ENCODE assay signal across 15 cellular contexts in genomic region chr1:177927021-177927596, GRCh38. TPM values are rescaled to one million over a fixed set of nuclear protein-coding genes. Genes with fewer than 3 reads are reported as not detected.
DNase-seq lines count a peak whose midpoint lies in the region; ATAC-seq and TF ChIP-seq lines count a peak whose summit lies in the region.
"Had no signal": no experiment of that assay in that cellular context is flagged by ENCODE, and none has a peak within 500 bp of the region (broad histone marks: within the 10 kb centered on the region; RNA-seq: fewer than 3 reads in every experiment).

No MANE protein-coding gene starts in this region.

- DNase-seq in AG04449 (ENCODE audit: low read depth, low spot score) (peak; percentile 77), IMR-90 (peak; percentile 97), dedifferentiated amniotic fluid mesenchymal stem cell (ENCODE audit: extremely low spot score) (peak; percentile 44), mesenchymal stem cell (peak; percentile 71), NCI-H1417 treated with DMSO at 0.1 percent for 48 hours (lab: John Stamatoyannopoulos, UW) (no peak)
- no peak for DNase-seq in stimulated activated naive B cell treated with anti-CD40 and anti-IgM and Interleukin-4, amounts not matched to agents 10 μg/mL and 1 μg/mL and 100 μg/mL, for 72 hours
- no peak for DNase-seq in activated CD8-positive, alpha-beta T cell treated with anti-CD3 and anti-CD28 coated beads, Interleukin-2, amount 10 ng/mL, durations not matched to agents 7 days and 5 days
- DNase-seq in activated CD8-positive, alpha-beta memory T cell treated with anti-CD3 and anti-CD28 coated beads, Interleukin-2, amount 10 ng/mL, durations not matched to agents 7 days and 5 days: no peak
- DNase-seq: activated effector memory CD4-positive, alpha-beta T cell treated with Interleukin-2 at 50 U/mL for 16 hours; cortex of kidney; NCI-H1105 treated with DMSO at 0.1 percent for 48 hours; NCI-H69; thyroid gland had no signal

- peak overlapping the region; percentile 79 for H4K5ac ChIP-seq in IMR-90 (ENCODE audit: low read depth, low read length)

- H3K36me3 ChIP-seq in IMR-90 (ENCODE audit: control insufficient read depth, insufficient read depth, low read length) (no peaks in the 10 kb centered on the region), mesenchymal stem cell (ENCODE audit: control insufficient read depth in 1 of 2, insufficient read depth in 2 of 2, low read depth in 1 of 2, low read length in 2 of 2) (peaks cover 8 to 34% of the 10 kb centered on the region in 2 experiments)
- H3K36me3 ChIP-seq: BLaER1 had no signal

- peak; percentile 87 for ATAC-seq in IMR-90 (ENCODE audit: low read depth)
- ATAC-seq in stimulated activated naive B cell treated with anti-CD40 and anti-IgM and Interleukin-4, amounts not matched to agents 10 μg/mL and 1 μg/mL and 100 μg/mL, for 72 hours (replicated peaks): no peak
- no peak for ATAC-seq in activated CD8-positive, alpha-beta T cell treated with anti-CD3 and anti-CD28 coated beads, Interleukin-2, amount 10 ng/mL, durations not matched to agents 7 days and 5 days
- ATAC-seq in activated CD8-positive, alpha-beta memory T cell treated with anti-CD3 and anti-CD28 coated beads, Interleukin-2, amount 10 ng/mL, durations not matched to agents 7 days and 5 days: no peak

- no peaks in the 10 kb centered on the region for H3K36me3 Mint-ChIP-seq in stimulated activated naive B cell treated with anti-CD40 and anti-IgM and Interleukin-4, amounts not matched to agents 10 μg/mL and 1 μg/mL and 100 μg/mL, for 72 hours
- no peaks in the 10 kb centered on the region for H3K36me3 Mint-ChIP-seq in activated CD8-positive, alpha-beta T cell treated with anti-CD3 and anti-CD28 coated beads, Interleukin-2, amount 10 ng/mL, durations not matched to agents 7 days and 5 days (ENCODE audit: low read depth)
- H3K36me3 Mint-ChIP-seq in activated CD8-positive, alpha-beta memory T cell treated with anti-CD3 and anti-CD28 coated beads, Interleukin-2, amount 10 ng/mL, durations not matched to agents 7 days and 5 days: no peaks in the 10 kb centered on the region

- no peaks in the 10 kb centered on the region for H3K27me3 ChIP-seq in IMR-90 (ENCODE audit: control insufficient read depth, insufficient read depth, low read length)
- H3K27me3 ChIP-seq in mesenchymal stem cell (ENCODE audit: control insufficient read depth in 1 of 2, insufficient read depth in 1 of 2, low read length in 2 of 2): no peaks in the 10 kb centered on the region
- H3K27me3 ChIP-seq: BLaER1, thyroid gland had no signal

- H2AFZ ChIP-seq in IMR-90 (replicated peaks; ENCODE audit: low read length, poor library complexity) (peak overlapping the region; percentile 79), mesenchymal stem cell (ENCODE audit: low read depth, low read length) (no peak overlapping the region)

- peak overlapping the region; percentile 73 for H3K27ac ChIP-seq in IMR-90 (ENCODE audit: insufficient read depth, low read length)
- H3K27ac ChIP-seq in mesenchymal stem cell (ENCODE audit: low read length, poor library complexity, severe bottlenecking): peak overlapping the region; percentile 77
- H3K27ac ChIP-seq: BLaER1, SK-N-MC, thyroid gland had no signal

- CTCF ChIA-PET in AG04449 (lab: Yijun Ruan, JAX): interaction anchor here (1.0 to 7.2 kb wide), 4 partner anchors 11 to 53 kb away, joined by 3 to 59 read pairs (median 27); no protein-coding TSS in a partner anchor
- CTCF ChIA-PET in IMR-90 (lab: Yijun Ruan, JAX): interaction anchor here (0.9 to 1.4 kb wide), 4 partner anchors 13 to 1029 kb away, joined by 4 to 6 read pairs (median 6); no protein-coding TSS in a partner anchor
- CTCF ChIA-PET in activated CD8-positive, alpha-beta T cell treated with anti-CD3 and anti-CD28 coated beads, Interleukin-2, amount 10 ng/mL, durations not matched to agents 7 days and 5 days (lab: Charles Lee): no interaction called here
- CTCF ChIA-PET in activated CD8-positive, alpha-beta memory T cell treated with anti-CD3 and anti-CD28 coated beads, Interleukin-2, amount 10 ng/mL, durations not matched to agents 7 days and 5 days (lab: Charles Lee): no interaction called here

- peak overlapping the region; percentile 98 for H2BK20ac ChIP-seq in IMR-90 (ENCODE audit: low read depth, low read length)

- H3K4me1 Mint-ChIP-seq in stimulated activated naive B cell treated with anti-CD40 and anti-IgM and Interleukin-4, amounts not matched to agents 10 μg/mL and 1 μg/mL and 100 μg/mL, for 72 hours: peaks cover 0 to 5% of the 10 kb centered on the region in 2 donors
- no peaks in the 10 kb centered on the region for H3K4me1 Mint-ChIP-seq in activated CD8-positive, alpha-beta T cell treated with anti-CD3 and anti-CD28 coated beads, Interleukin-2, amount 10 ng/mL, durations not matched to agents 7 days and 5 days (ENCODE audit: low read depth)
- H3K4me1 Mint-ChIP-seq in activated CD8-positive, alpha-beta memory T cell treated with anti-CD3 and anti-CD28 coated beads, Interleukin-2, amount 10 ng/mL, durations not matched to agents 7 days and 5 days: no peaks in the 10 kb centered on the region

- no TSS peak for BruUV-seq in IMR-90 (replicated peaks; lab: Mats Ljungman, UMichigan)

- peak overlapping the region; percentile 79 for H2AK9ac ChIP-seq in IMR-90 (replicated peaks; ENCODE audit: low read depth, low read length, poor library complexity)

- H3K9me3 Mint-ChIP-seq in stimulated activated naive B cell treated with anti-CD40 and anti-IgM and Interleukin-4, amounts not matched to agents 10 μg/mL and 1 μg/mL and 100 μg/mL, for 72 hours: no peaks in the 10 kb centered on the region
- no peaks in the 10 kb centered on the region for H3K9me3 Mint-ChIP-seq in activated CD8-positive, alpha-beta T cell treated with anti-CD3 and anti-CD28 coated beads, Interleukin-2, amount 10 ng/mL, durations not matched to agents 7 days and 5 days (ENCODE audit: insufficient read depth)
- H3K9me3 Mint-ChIP-seq in activated CD8-positive, alpha-beta memory T cell treated with anti-CD3 and anti-CD28 coated beads, Interleukin-2, amount 10 ng/mL, durations not matched to agents 7 days and 5 days (ENCODE audit: low read depth): no peaks in the 10 kb centered on the region

- H2AK5ac ChIP-seq in IMR-90 (ENCODE audit: low read depth, low read length) (peak overlapping the region; percentile 80), mesenchymal stem cell (ENCODE audit: low read length, severe bottlenecking) (peak overlapping the region; percentile 85)

- no peaks in the 10 kb centered on the region for H4K20me1 ChIP-seq in IMR-90 (ENCODE audit: insufficient read depth, low read length)
- H4K20me1 ChIP-seq: BLaER1 had no signal

- intact Hi-C loops in IMR-90 (cut with micrococcal nuclease): loop anchor here (5.0 kb wide), 2 partner anchors 55 to 720 kb away; no protein-coding TSS in a partner anchor

- H2BK120ac ChIP-seq in IMR-90 (ENCODE audit: low read depth, low read length) (peak overlapping the region; percentile 99), mesenchymal stem cell (ENCODE audit: low read depth, low read length) (no peak overlapping the region)

- H3K27ac Mint-ChIP-seq in stimulated activated naive B cell treated with anti-CD40 and anti-IgM and Interleukin-4, amounts not matched to agents 10 μg/mL and 1 μg/mL and 100 μg/mL, for 72 hours: no peak overlapping the region
- H3K27ac Mint-ChIP-seq in activated CD8-positive, alpha-beta T cell treated with anti-CD3 and anti-CD28 coated beads, Interleukin-2, amount 10 ng/mL, durations not matched to agents 7 days and 5 days: no peak overlapping the region
- no peak overlapping the region for H3K27ac Mint-ChIP-seq in activated CD8-positive, alpha-beta memory T cell treated with anti-CD3 and anti-CD28 coated beads, Interleukin-2, amount 10 ng/mL, durations not matched to agents 7 days and 5 days

- peak overlapping the region; percentile 88 for H3K23ac ChIP-seq in IMR-90 (ENCODE audit: low read depth, low read length)
- H3K23ac ChIP-seq in mesenchymal stem cell (ENCODE audit: low read length in 2 of 2): no peak overlapping the region

- peaks cover 4% of the 10 kb centered on the region; the same call in 1 of the 2 replicates for H3K9me1 ChIP-seq in IMR-90 (ENCODE audit: insufficient read depth, low read length)

- peak overlapping the region; percentile 94 for H3K14ac ChIP-seq in IMR-90 (replicated peaks; ENCODE audit: low read depth, low read length)
- H3K14ac ChIP-seq in mesenchymal stem cell (ENCODE audit: low read length in 2 of 2): no peak overlapping the region

- POLR2A ChIA-PET in AG04449 (lab: Yijun Ruan, JAX) (interaction anchor here (1.0 kb wide), 1 partner anchor 54 kb away, joined by 3 read pairs; no protein-coding TSS in a partner anchor), IMR-90 (lab: Charles Lee; ENCODE audit: unreplicated experiment) (no interaction called here)
- POLR2A ChIA-PET in activated CD8-positive, alpha-beta T cell treated with anti-CD3 and anti-CD28 coated beads, Interleukin-2, amount 10 ng/mL, durations not matched to agents 7 days and 5 days (lab: Charles Lee): no interaction called here

- H3K4me3 Mint-ChIP-seq in stimulated activated naive B cell treated with anti-CD40 and anti-IgM and Interleukin-4, amounts not matched to agents 10 μg/mL and 1 μg/mL and 100 μg/mL, for 72 hours: no peak overlapping the region
- no peak overlapping the region for H3K4me3 Mint-ChIP-seq in activated CD8-positive, alpha-beta T cell treated with anti-CD3 and anti-CD28 coated beads, Interleukin-2, amount 10 ng/mL, durations not matched to agents 7 days and 5 days
- no peak overlapping the region for H3K4me3 Mint-ChIP-seq in activated CD8-positive, alpha-beta memory T cell treated with anti-CD3 and anti-CD28 coated beads, Interleukin-2, amount 10 ng/mL, durations not matched to agents 7 days and 5 days

- H3K56ac ChIP-seq in IMR-90 (ENCODE audit: extremely low read depth, insufficient read depth, low read length): peak overlapping the region; percentile 78

- H2BK5ac ChIP-seq in IMR-90 (ENCODE audit: low read depth, low read length, poor library complexity, severe bottlenecking) (peak overlapping the region; percentile 100), mesenchymal stem cell (ENCODE audit: low read depth, low read length, poor library complexity, severe bottlenecking) (no peak overlapping the region)

- H3K4ac ChIP-seq in IMR-90 (ENCODE audit: low read depth, low read length) (peak overlapping the region; percentile 95), mesenchymal stem cell (ENCODE audit: low read depth in 1 of 2, low read length in 2 of 2) (no peak overlapping the region)

- H3K4me1 ChIP-seq in IMR-90 (ENCODE audit: control insufficient read depth, insufficient read depth, low read length): peaks cover 20% of the 10 kb centered on the region
- peaks cover 7% of the 10 kb centered on the region for H3K4me1 ChIP-seq in mesenchymal stem cell (ENCODE audit: control insufficient read depth, insufficient read depth, low read depth, low read length)
- H3K4me1 ChIP-seq: BLaER1, thyroid gland had no signal

- H4K91ac ChIP-seq in IMR-90 (ENCODE audit: insufficient read depth, low read depth, low read length): peak overlapping the region; percentile 97
- H4K91ac ChIP-seq in mesenchymal stem cell (ENCODE audit: low read length): no peak overlapping the region

- peak overlapping the region in 1 of 2 experiments; percentile 38 for H2BK12ac ChIP-seq in mesenchymal stem cell (ENCODE audit: low read length in 2 of 2)

- TF ChIP-seq POLR2A in IMR-90 (IDR thresholded peaks at IDR 0.05; ENCODE audit: low read depth, low read length): no peak

- WGBS in IMR-90 (ENCODE audit: extremely low coverage in 2 of 2, insufficient read length in 1 of 2), 2 experiments: 0% methylated on average over 1 of the region's 5 CpGs; no CpG with 5 or more reads in 1 of the 2 experiments
- WGBS in mesenchymal stem cell: 0% methylated on average over 4 of the region's 5 CpGs

- H3K18ac ChIP-seq in IMR-90 (ENCODE audit: low read depth, low read length): peak overlapping the region; percentile 90
- peak overlapping the region in 1 of 2 experiments; percentile 31 for H3K18ac ChIP-seq in mesenchymal stem cell (ENCODE audit: low read depth in 1 of 2, low read length in 2 of 2)

- H2BK15ac ChIP-seq in IMR-90 (ENCODE audit: low read depth, low read length) (peak overlapping the region; percentile 35; the same call in 2 of the 3 replicates), mesenchymal stem cell (ENCODE audit: low read depth, poor library complexity, severe bottlenecking) (no peak overlapping the region)

- TF ChIP-seq CTCF in AG04449 (IDR thresholded peaks at IDR 0.05; ENCODE audit: insufficient read depth, low read length, missing control alignments) (no peak), IMR-90 (conservative IDR thresholded peaks at IDR 0.05; ENCODE audit: low read depth, low read length) (no peak)

- in situ Hi-C loops in IMR-90 (cut with MboI; ENCODE audit: low sequenced_read_pairs): no loop called here

- no peak for TF ChIP-seq RAD21 in IMR-90 (IDR thresholded peaks at IDR 0.05; ENCODE audit: low read length)

- H3K27me3 Mint-ChIP-seq in stimulated activated naive B cell treated with anti-CD40 and anti-IgM and Interleukin-4, amounts not matched to agents 10 μg/mL and 1 μg/mL and 100 μg/mL, for 72 hours: no peaks in the 10 kb centered on the region
- H3K27me3 Mint-ChIP-seq in activated CD8-positive, alpha-beta T cell treated with anti-CD3 and anti-CD28 coated beads, Interleukin-2, amount 10 ng/mL, durations not matched to agents 7 days and 5 days (ENCODE audit: low read depth): no peaks in the 10 kb centered on the region
- H3K27me3 Mint-ChIP-seq in activated CD8-positive, alpha-beta memory T cell treated with anti-CD3 and anti-CD28 coated beads, Interleukin-2, amount 10 ng/mL, durations not matched to agents 7 days and 5 days: no peaks in the 10 kb centered on the region

- H3K9ac ChIP-seq in IMR-90 (ENCODE audit: low read depth, low read length) (peak overlapping the region; percentile 0; the same call in 1 of the 2 replicates), mesenchymal stem cell (ENCODE audit: low read length) (peak overlapping the region; percentile 40)
- H3K9ac ChIP-seq: BLaER1 had no signal

- H3K79me1 ChIP-seq in IMR-90 (ENCODE audit: low read depth in 1 of 2, low read length in 2 of 2) (no peaks in the 10 kb centered on the region), mesenchymal stem cell (replicated peaks; ENCODE audit: low read length, poor library complexity, severe bottlenecking) (no peaks in the 10 kb centered on the region)

- no peak overlapping the region for H3K4me3 ChIP-seq in AG04449 (ENCODE audit: low read depth, low read length)
- no peak overlapping the region for H3K4me3 ChIP-seq in IMR-90 (ENCODE audit: insufficient read depth, low read depth, low read length)
- H3K4me3 ChIP-seq in mesenchymal stem cell (ENCODE audit: insufficient read depth in 1 of 2, low read depth in 1 of 2, low read length in 2 of 2): no peak overlapping the region
- H3K4me3 ChIP-seq: BLaER1, SK-N-MC, thyroid gland had no signal

- peak overlapping the region; percentile 57 for H3K4me2 ChIP-seq in IMR-90 (ENCODE audit: low read depth, low read length)
- H3K4me2 ChIP-seq in mesenchymal stem cell (ENCODE audit: low read length, poor library complexity, severe bottlenecking): no peak overlapping the region
- H3K4me2 ChIP-seq: BLaER1 had no signal

- no peaks in the 10 kb centered on the region for H3K9me3 ChIP-seq in IMR-90 (ENCODE audit: control insufficient read depth, insufficient read depth, low read length)
- no peaks in the 10 kb centered on the region for H3K9me3 ChIP-seq in mesenchymal stem cell (ENCODE audit: control insufficient read depth, low read length)
- H3K9me3 ChIP-seq: BLaER1, thyroid gland had no signal

- H4K8ac ChIP-seq in IMR-90 (ENCODE audit: low read depth in 2 of 2, low read length in 2 of 2) (peak overlapping the region; percentile 10 to 95), mesenchymal stem cell (ENCODE audit: low read length) (peak overlapping the region; percentile 62)

- dilution Hi-C loops in IMR-90 (cut with HindIII; ENCODE audit: low sequenced_read_pairs, unreplicated experiment): no loop called here

RNA-seq across cellular contexts. Expression of gene SEC16B, which starts 42.7 kb away (rescaled TPM):
- total RNA-seq in IMR-90 (2012; rRNA removed): 2.8 and 4.3 TPM in 2 replicates
- polyA plus RNA-seq in IMR-90 (2012; rRNA removed): 3.4 and 4.3 TPM in 2 replicates
- 2.0 and 2.2 TPM in 2 replicates for polyA plus RNA-seq in IMR-90 (2012; cell fraction: cytosol; rRNA removed)
- polyA plus RNA-seq in IMR-90 (2012; cell fraction: nucleus; rRNA removed; ENCODE audit: low replicate concordance): 11.8 and 15.0 TPM in 2 replicates
- 1.3 TPM for polyA plus RNA-seq in mesenchymal stem cell (2013, experiment 1 of 2)
- 1.8 TPM for polyA plus RNA-seq in mesenchymal stem cell (2013, experiment 2 of 2)
- not detected for total RNA-seq in activated CD8-positive, alpha-beta T cell treated with anti-CD3 and anti-CD28 coated beads, Interleukin-2, amount 10 ng/mL, durations not matched to agents 7 days and 5 days
- under 1 TPM in 1 of 2 experiments, not detected in 1; 0.42 TPM for total RNA-seq in activated CD8-positive, alpha-beta memory T cell treated with anti-CD3 and anti-CD28 coated beads, Interleukin-2, amount 10 ng/mL, durations not matched to agents 7 days and 5 days

Comparison
In these comparisons a context has a peak if more than half of its experiments do, and no peak if none do; other contexts are left out.
1. DNase-seq: peak in AG04449 (single experiment), IMR-90 (single experiment), dedifferentiated amniotic fluid mesenchymal stem cell (single experiment) and mesenchymal stem cell (single experiment); none in stimulated activated naive B cell treated with anti-CD40 and anti-IgM and Interleukin-4, amounts not matched to agents 10 μg/mL and 1 μg/mL and 100 μg/mL, for 72 hours (single experiment), NCI-H1417 treated with DMSO at 0.1 percent for 48 hours (single experiment), activated CD8-positive, alpha-beta T cell treated with anti-CD3 and anti-CD28 coated beads, Interleukin-2, amount 10 ng/mL, durations not matched to agents 7 days and 5 days (single experiment) and activated CD8-positive, alpha-beta memory T cell treated with anti-CD3 and anti-CD28 coated beads, Interleukin-2, amount 10 ng/mL, durations not matched to agents 7 days and 5 days (single experiment).
2. CTCF ChIA-PET loops: an anchor here in AG04449 (1.0 to 7.2 kb wide) and IMR-90 (0.9 to 1.4 kb wide); none called in activated CD8-positive, alpha-beta T cell treated with anti-CD3 and anti-CD28 coated beads, Interleukin-2, amount 10 ng/mL, durations not matched to agents 7 days and 5 days and activated CD8-positive, alpha-beta memory T cell treated with anti-CD3 and anti-CD28 coated beads, Interleukin-2, amount 10 ng/mL, durations not matched to agents 7 days and 5 days.